In genomic region chr1:210233216-210233494, GRCh38 we compare ENCODE assay signal across 9 cellular contexts. TPM values are rescaled to one million over a fixed set of nuclear protein-coding genes. Genes with fewer than 3 reads are reported as not detected.
DNase-seq lines count a peak whose midpoint lies in the region; ATAC-seq and TF ChIP-seq lines count a peak whose summit lies in the region.
"Had no signal": no experiment of that assay in that cellular context is flagged by ENCODE, and none has a peak within 500 bp of the region (broad histone marks: within the 10 kb centered on the region; RNA-seq: fewer than 3 reads in every experiment).

No MANE protein-coding gene starts in this region.

- H3K79me2 ChIP-seq in Karpas-422 (ENCODE audit: low read length), result no peaks in the 10 kb centered on the region

- CTCF ChIA-PET in activated CD8-positive, alpha-beta T cell treated with anti-CD3 and anti-CD28 coated beads for 36 hours (lab: Charles Lee), result no interaction called here

- no peak overlapping the region for H2AFZ ChIP-seq in Karpas-422 (ENCODE audit: low read length)

- peaks cover 47% of the 10 kb centered on the region for H3K27me3 Mint-ChIP-seq in activated CD8-positive, alpha-beta T cell treated with anti-CD3 and anti-CD28 coated beads for 36 hours
- peaks cover 61% of the 10 kb centered on the region for H3K27me3 Mint-ChIP-seq in progenitor cell of endocrine pancreas

- peaks cover 6% of the 10 kb centered on the region for H3K4me1 ChIP-seq in cardiac muscle cell (ENCODE audit: low read depth)
- H3K4me1 ChIP-seq in Karpas-422 (ENCODE audit: low read length), result no peaks in the 10 kb centered on the region

- TF ChIP-seq CTCF in activated CD8-positive, alpha-beta T cell treated with anti-CD3 and anti-CD28 coated beads for 36 hours (IDR thresholded peaks at IDR 0.05), result no peak
- TF ChIP-seq CTCF in cardiac muscle cell (IDR thresholded peaks at IDR 0.05; ENCODE audit: low read depth, low read length) (no peak), progenitor cell of endocrine pancreas (IDR thresholded peaks at IDR 0.05; ENCODE audit: unreplicated experiment) (no peak)

- H4K20me1 ChIP-seq in Karpas-422 (ENCODE audit: insufficient read depth, low read depth, low read length), result no peaks in the 10 kb centered on the region

- peak; percentile 41 for ATAC-seq in activated CD8-positive, alpha-beta T cell treated with anti-CD3 and anti-CD28 coated beads for 36 hours
- no peak for ATAC-seq in HG03159 (IDR thresholded peaks at IDR 0.05; ENCODE audit: unreplicated experiment)

- no peaks in the 10 kb centered on the region for H3K36me3 Mint-ChIP-seq in activated CD8-positive, alpha-beta T cell treated with anti-CD3 and anti-CD28 coated beads for 36 hours (ENCODE audit: low read depth)
- H3K36me3 Mint-ChIP-seq in progenitor cell of endocrine pancreas (ENCODE audit: insufficient read depth), result no peaks in the 10 kb centered on the region

- H3K9me3 Mint-ChIP-seq in activated CD8-positive, alpha-beta T cell treated with anti-CD3 and anti-CD28 coated beads for 36 hours, result no peaks in the 10 kb centered on the region
- H3K9me3 Mint-ChIP-seq in progenitor cell of endocrine pancreas (ENCODE audit: low read depth), result no peaks in the 10 kb centered on the region

- H3K27ac Mint-ChIP-seq in activated CD8-positive, alpha-beta T cell treated with anti-CD3 and anti-CD28 coated beads for 36 hours, result no peak overlapping the region
- H3K27ac Mint-ChIP-seq in progenitor cell of endocrine pancreas, result no peak overlapping the region

- H3K36me3 ChIP-seq in cardiac muscle cell, result no peaks in the 10 kb centered on the region
- H3K36me3 ChIP-seq in Karpas-422 (ENCODE audit: insufficient read depth, low read length), result no peaks in the 10 kb centered on the region

- H3K4me3 ChIP-seq in cardiac muscle cell, result peak overlapping the region; percentile 54
- no peak overlapping the region for H3K4me3 ChIP-seq in Karpas-422 (ENCODE audit: low read length)

- DNase-seq in DMS 273 (lab: John Stamatoyannopoulos, UW; ENCODE audit: unreplicated experiment) (peak; percentile 83), DMS 273 treated with DMSO at 0.1 percent for 48 hours (lab: John Stamatoyannopoulos, UW) (no peak), cardiac muscle cell (ENCODE audit: low read depth in 1 of 2, low spot score in 1 of 2) (peak; percentile 24 to 41), progenitor cell of endocrine pancreas (ENCODE audit: low spot score, unreplicated experiment) (no peak), Karpas-422 (no peak), mesenteric fat pad (ENCODE audit: low spot score) (no peak)
- DNase-seq in activated CD8-positive, alpha-beta T cell treated with anti-CD3 and anti-CD28 coated beads for 36 hours, result peak; percentile 12

- intact Hi-C loops in activated CD8-positive, alpha-beta T cell treated with anti-CD3 and anti-CD28 coated beads for 36 hours (cut with micrococcal nuclease), result no loop called here

- peaks cover 8% of the 10 kb centered on the region for H3K4me1 Mint-ChIP-seq in activated CD8-positive, alpha-beta T cell treated with anti-CD3 and anti-CD28 coated beads for 36 hours (ENCODE audit: low read depth)
- H3K4me1 Mint-ChIP-seq in progenitor cell of endocrine pancreas (ENCODE audit: low read depth), result peaks cover 5% of the 10 kb centered on the region

- H3K27ac ChIP-seq in cardiac muscle cell (no peak overlapping the region), Karpas-422 (ENCODE audit: low read length) (no peak overlapping the region)
- H3K27ac ChIP-seq: 22Rv1 had no signal

- no peaks in the 10 kb centered on the region for H3K9me3 ChIP-seq in cardiac muscle cell (ENCODE audit: low read depth)
- H3K9me3 ChIP-seq in Karpas-422 (ENCODE audit: low read length), result no peaks in the 10 kb centered on the region

- POLR2A ChIA-PET in activated CD8-positive, alpha-beta T cell treated with anti-CD3 and anti-CD28 coated beads for 36 hours (lab: Charles Lee), result interaction anchor here (0.7 kb wide), 1 partner anchor 19 kb away, joined by 3 read pairs; no protein-coding TSS in a partner anchor

- H3K27me3 ChIP-seq in cardiac muscle cell (peaks cover 64% of the 10 kb centered on the region), Karpas-422 (ENCODE audit: low read length) (no peaks in the 10 kb centered on the region)

- H3K4me3 Mint-ChIP-seq in activated CD8-positive, alpha-beta T cell treated with anti-CD3 and anti-CD28 coated beads for 36 hours, result no peak overlapping the region
- H3K4me3 Mint-ChIP-seq in progenitor cell of endocrine pancreas (ENCODE audit: low read depth), result peak overlapping the region; percentile 70

- H3K9ac ChIP-seq in Karpas-422 (ENCODE audit: low read length), result no peak overlapping the region

- no peak overlapping the region for H3K4me2 ChIP-seq in Karpas-422 (ENCODE audit: low read depth, low read length, poor library complexity, severe bottlenecking)

- H3K9me2 ChIP-seq in Karpas-422 (replicated peaks; ENCODE audit: insufficient read depth, low read length), result no peaks in the 10 kb centered on the region

RNA-seq across cellular contexts. Expression of gene SERTAD4, which starts 0.6 kb away (rescaled TPM):
- not detected for total RNA-seq in activated CD8-positive, alpha-beta T cell treated with anti-CD3 and anti-CD28 coated beads for 36 hours
- total RNA-seq in cardiac muscle cell (0.63 and 1.8 TPM in 2 replicates), progenitor cell of endocrine pancreas (1.1 and 1.8 TPM in 2 replicates), mesenteric fat pad (3.9 TPM)
- 1.4 and 1.9 TPM in 2 replicates for polyA plus RNA-seq in cardiac muscle cell
- not detected in 2 replicates for total RNA-seq in Karpas-422 (2014; rRNA removed; shearing (Covaris generic); ENCODE audit: low replicate concordance)

Comparison
In these comparisons a context has a peak if more than half of its experiments do, and no peak if none do; other contexts are left out.
1. DNase-seq: peak in DMS 273 (single experiment), activated CD8-positive, alpha-beta T cell treated with anti-CD3 and anti-CD28 coated beads for 36 hours (single experiment) and cardiac muscle cell (2 of 2); none in DMS 273 treated with DMSO at 0.1 percent for 48 hours (single experiment), progenitor cell of endocrine pancreas (single experiment), Karpas-422 (single experiment) and mesenteric fat pad (single experiment).